8 cellular contexts compared by ENCODE assay signal in the genomic region with DNA sequence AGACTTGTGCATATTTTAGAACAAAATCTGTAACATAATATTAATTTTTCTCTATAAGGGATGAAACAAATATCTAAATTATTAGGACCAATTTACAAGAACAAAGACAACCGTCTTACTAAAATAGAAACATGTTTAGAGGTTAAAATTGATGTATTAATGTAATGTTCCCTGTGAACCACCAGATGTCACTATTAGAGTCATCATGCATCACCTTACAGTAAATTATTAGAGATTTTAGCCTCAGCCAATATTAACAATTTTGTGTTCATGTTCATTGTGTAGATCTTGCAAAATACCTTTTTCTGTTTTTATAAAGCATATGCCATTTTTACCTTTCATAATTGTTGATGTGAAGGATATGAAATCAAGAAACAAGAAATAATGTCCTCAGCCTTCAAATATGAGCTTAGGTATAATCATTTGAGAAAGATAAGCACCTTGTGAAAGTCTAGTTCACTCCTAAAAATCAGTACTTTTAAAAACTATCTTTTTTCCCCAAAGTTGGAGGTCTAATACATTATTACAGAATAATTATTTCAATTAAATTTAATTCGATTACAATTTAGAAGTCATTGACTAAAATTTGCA.
DNase-seq lines count a peak whose midpoint lies in the region; ATAC-seq, FAIRE-seq and TF ChIP-seq lines count a peak whose summit lies in the region.

No MANE protein-coding gene starts in this region.

- TF ChIP-seq CTCF in kidney (IDR thresholded peaks at IDR 0.05; ENCODE audit: borderline replicate concordance, extremely low read depth, insufficient read depth): peak; percentile 38

- DNase-seq in NCI-H510A treated with DMSO at 0.1 percent for 48 hours (lab: John Stamatoyannopoulos, UW) (peak; percentile 4), NCI-H510A (lab: John Stamatoyannopoulos, UW) (no peak), SK-MEL-5 (ENCODE audit: low read depth, low spot score) (peak; percentile 39), kidney (no peak), G401 (ENCODE audit: low spot score) (no peak)
- no peak for DNase-seq in stimulated activated CD4-positive, alpha-beta T cell treated with anti-CD3 and anti-CD28 coated beads, Interleukin-4, amount 100 ng/mL, for 4 hours

- no peaks in the 10 kb centered on the region for H3K36me3 ChIP-seq in kidney (ENCODE audit: control insufficient read depth in 1 of 2, insufficient read depth in 2 of 2, low read length in 2 of 2)

- ATAC-seq in HG03175 (IDR thresholded peaks at IDR 0.05; ENCODE audit: unreplicated experiment) (peak; percentile 68), GM19397 (IDR thresholded peaks at IDR 0.05; ENCODE audit: unreplicated experiment) (no peak)

- no peak overlapping the region for H3K9ac ChIP-seq in kidney (ENCODE audit: low read length in 2 of 2)

- in situ Hi-C loops in SK-MEL-5 (cut with HindIII; ENCODE audit: low pct_unique_long_range_greater_than_20kb, low sequenced_read_pairs) (no loop called here), G401 (cut with HindIII; ENCODE audit: low sequenced_read_pairs) (no loop called here)

- no peak overlapping the region for H3K4me3 ChIP-seq in kidney (ENCODE audit: low read length in 2 of 2)

- intact Hi-C loops in kidney (cut with DNase I): loop anchor here (10.0 kb wide), 1 partner anchor 1302 kb away; no protein-coding TSS in a partner anchor

- FAIRE-seq in kidney (lab: Jason Lieb, UNC): peak; percentile 73

- no peaks in the 10 kb centered on the region for H3K4me1 ChIP-seq in kidney (ENCODE audit: control insufficient read depth in 1 of 2, insufficient read depth in 1 of 2, low read depth in 1 of 2, low read length in 2 of 2)

- H3K27ac ChIP-seq in kidney (ENCODE audit: low read depth in 2 of 2, low read length in 2 of 2): no peak overlapping the region

- H3K9me3 ChIP-seq in kidney (ENCODE audit: control insufficient read depth in 1 of 2, low read length in 2 of 2): no peaks in the 10 kb centered on the region

Comparison
In these comparisons a context has a peak if more than half of its experiments do, and no peak if none do; other contexts are left out.
1. DNase-seq: peak in NCI-H510A treated with DMSO at 0.1 percent for 48 hours (single experiment) and SK-MEL-5 (single experiment); none in NCI-H510A (single experiment), kidney (single experiment), stimulated activated CD4-positive, alpha-beta T cell treated with anti-CD3 and anti-CD28 coated beads, Interleukin-4, amount 100 ng/mL, for 4 hours (0 of 2) and G401 (single experiment).